26 cellular contexts compared by ENCODE assay signal in the genomic region with DNA sequence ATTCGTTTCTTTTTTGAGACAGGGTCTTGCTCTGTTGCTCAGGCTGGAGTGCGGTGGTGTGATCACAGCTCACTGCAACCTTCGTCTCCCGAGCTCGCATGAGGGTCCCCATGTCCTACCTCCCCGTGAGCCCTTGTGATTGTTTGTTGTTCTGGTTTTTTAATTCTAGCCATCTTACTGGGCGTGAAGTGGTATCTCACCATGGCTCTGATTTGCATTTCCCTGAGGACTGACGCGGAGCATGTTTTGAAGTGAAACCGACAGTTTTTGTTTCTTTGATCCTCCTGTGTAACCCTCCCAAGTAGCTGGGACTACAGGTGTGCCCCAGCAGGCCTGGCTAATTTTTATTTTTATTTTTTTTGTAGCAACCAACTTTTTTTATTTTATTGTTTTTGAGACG. TPM values are rescaled to one million over a fixed set of nuclear protein-coding genes. Genes with fewer than 3 reads are reported as not detected.
DNase-seq lines count a peak whose midpoint lies in the region; ATAC-seq, FAIRE-seq and TF ChIP-seq lines count a peak whose summit lies in the region.
"Had no signal": no experiment of that assay in that cellular context is flagged by ENCODE, and none has a peak within 500 bp of the region (broad histone marks: within the 10 kb centered on the region; RNA-seq: fewer than 3 reads in every experiment).

No MANE protein-coding gene starts in this region.

- H4K20me1 ChIP-seq in GM12878 (ENCODE audit: control insufficient read depth, insufficient read depth), result no peaks in the 10 kb centered on the region

- no peak overlapping the region for H4K8ac ChIP-seq in trophoblast cell (ENCODE audit: low read depth, low read length)

- TF ChIP-seq RAD21 in GM12878 (IDR thresholded peaks at IDR 0.05; ENCODE audit: insufficient read depth, low read depth, low read length), result no peak

- POLR2A ChIA-PET in GM12878 (lab: Charles Lee), result interaction anchor here (1.6 kb wide), 2 partner anchors 18 to 21 kb away, joined by 5 to 8 read pairs; partner anchors contain the start of gene GNG7

- H3K79me1 ChIP-seq in trophoblast cell (ENCODE audit: low read length), result no peaks in the 10 kb centered on the region

- no peak overlapping the region for H4K91ac ChIP-seq in trophoblast cell (ENCODE audit: low read depth, low read length)

- peaks cover 40% of the 10 kb centered on the region for H3K4me1 ChIP-seq in GM12878 (ENCODE audit: control insufficient read depth, insufficient read depth, low read length)
- H3K4me1 ChIP-seq in heart right ventricle, result peaks cover 0 to 14% (median 3%) of the 10 kb centered on the region in 9 donors
- no peaks in the 10 kb centered on the region for H3K4me1 ChIP-seq in trophoblast cell (ENCODE audit: control insufficient read depth in 1 of 2, insufficient read depth in 2 of 2, low read length in 2 of 2)
- H3K4me1 ChIP-seq in sigmoid colon, result peaks cover 0 to 5% (median 0%) of the 10 kb centered on the region in 4 donors
- H3K4me1 ChIP-seq: body of pancreas had no signal

- DNase-seq in GM13977 (ENCODE audit: low spot score) (peak; percentile 69), GM12878 (ENCODE audit: low read depth, low spot score) (peak; percentile 81), heart right ventricle (no peak), trophoblast cell (no peak), sigmoid colon (no peak), HUDEP-2 (lab: John Stamatoyannopoulos, UW; ENCODE audit: unreplicated experiment in 76 of 76) (no peak)
- DNase-seq: activated CD4-positive, alpha-beta T cell treated with anti-CD3 and anti-CD28 coated beads for 4 hours; activated naive CD8-positive, alpha-beta T cell treated with anti-CD3 and anti-CD28 coated beads for 36 hours; COR-L47; DND-41; effector memory CD4-positive, alpha-beta T cell; esophagus squamous epithelium; HCEC 1CT; kidney glomerular epithelial cell; MG63; natural killer cell; NCI-H1436 treated with DMSO at 0.1 percent for 48 hours; NCI-H526; stimulated activated naive CD4-positive, alpha-beta T cell; tibial artery had no signal

- RAD21 ChIA-PET in GM12878 (lab: Charles Lee; ENCODE audit: unreplicated experiment), result interaction anchor here (0.7 to 1.2 kb wide), 4 partner anchors 18 to 102 kb away, joined by 3 to 8 read pairs (median 5); no protein-coding TSS in a partner anchor

- no peak overlapping the region for H3K23ac ChIP-seq in trophoblast cell (ENCODE audit: low read length)

- no peak overlapping the region for H2BK120ac ChIP-seq in trophoblast cell (ENCODE audit: insufficient read depth, low read length, poor library complexity)

- ATAC-seq in HG03060 (IDR thresholded peaks at IDR 0.05; ENCODE audit: low read depth, unreplicated experiment), result peak; percentile 30
- ATAC-seq in GM12878, result peak; percentile 84
- ATAC-seq in heart right ventricle, result no peak
- ATAC-seq: activated T-helper 17 cell treated with anti-CD3 and anti-CD28 coated beads, Interleukin-2, amount 50 U/mL, for 72 hours; body of pancreas; natural killer cell; Right ventricle myocardium inferior; sciatic nerve had no signal

- BruUV-seq in GM12878 (replicated peaks; lab: Mats Ljungman, UMichigan), result TSS peak; percentile 36

- H3K27ac ChIP-seq in GM12878 (ENCODE audit: control insufficient read depth, insufficient read depth) (peak overlapping the region; percentile 94), heart right ventricle (no peak overlapping the region), trophoblast cell (ENCODE audit: low read depth, low read length) (no peak overlapping the region), sigmoid colon (no peak overlapping the region)
- H3K27ac ChIP-seq: body of pancreas, parathyroid adenoma, tibial artery had no signal

- no peak overlapping the region for H3K4ac ChIP-seq in trophoblast cell (ENCODE audit: low read depth, low read length)

- no peak overlapping the region for H2AK5ac ChIP-seq in trophoblast cell (ENCODE audit: low read length)

- no peak overlapping the region for H3K4me3 ChIP-seq in GM12878
- no peak overlapping the region for H3K4me3 ChIP-seq in heart right ventricle
- no peak overlapping the region for H3K4me3 ChIP-seq in trophoblast cell (ENCODE audit: low read depth, low read length)
- H3K4me3 ChIP-seq in sigmoid colon, result no peak overlapping the region
- H3K4me3 ChIP-seq: body of pancreas, esophagus squamous epithelium, MG63, tibial artery had no signal

- no peak for TF ChIP-seq EP300 in GM12878 (IDR thresholded peaks at IDR 0.05; ENCODE audit: borderline replicate concordance in 1 of 2, control insufficient read depth in 1 of 2, low read depth in 2 of 2, low read length in 2 of 2)
- TF ChIP-seq EP300 in sigmoid colon (IDR thresholded peaks at IDR 0.05), result no peak

- no peak for TF ChIP-seq POLR2A in GM12878 (IDR thresholded peaks at IDR 0.05; ENCODE audit: low read depth, low read length)
- no peak for TF ChIP-seq POLR2A in sigmoid colon (IDR thresholded peaks at IDR 0.05)

- in situ Hi-C loops in GM13977 (cut with MboI; ENCODE audit: low pct_unique_long_range_greater_than_20kb, low sequenced_read_pairs, unreplicated experiment), result no loop called here
- in situ Hi-C loops in GM12878 (cut with MboI), result no loop called here

- TF ChIP-seq CTCF in GM13977 (IDR thresholded peaks at IDR 0.05; ENCODE audit: extremely low read depth, insufficient read depth, missing control alignments) (no peak), GM12878 (IDR thresholded peaks at IDR 0.05 in 2 of 3, conservative IDR thresholded peaks at IDR 0.05 in 1 of 3; ENCODE audit: control insufficient read depth in 2 of 3, extremely low read depth in 1 of 3, insufficient read depth in 1 of 3, low read depth in 3 of 3, low read length in 3 of 3) (no peak), heart right ventricle (IDR thresholded peaks at IDR 0.05) (no peak), sigmoid colon (IDR thresholded peaks at IDR 0.05) (no peak)

- WGBS in GM12878 (ENCODE audit: insufficient coverage, insufficient replicate concordance, low lambda C conversion rate, missing lambda C conversion rate), result under 1% methylated on average over 11 of the region's 11 CpGs
- 88% methylated on average over 11 of the region's 11 CpGs for whole genome bisulfite sequencing in heart right ventricle, 2 donors
- WGBS in trophoblast cell (ENCODE audit: extremely low coverage, insufficient coverage, insufficient read length), result no CpG with 5 or more reads among the region's 11 CpGs
- 77 to 89% methylated on average over 11 of the region's 11 CpGs for WGBS in sigmoid colon, 2 donors

- H3K14ac ChIP-seq in trophoblast cell (ENCODE audit: low read length), result no peak overlapping the region

- no peak overlapping the region for H2BK12ac ChIP-seq in trophoblast cell (ENCODE audit: low read length)

- H3K36me3 ChIP-seq in GM12878 (ENCODE audit: control insufficient read depth in 2 of 2, insufficient read depth in 2 of 2, low read length in 1 of 2) (peaks cover 0 to 3% of the 10 kb centered on the region in 2 experiments; a peak in 1 of 4 replicates), heart right ventricle (peaks cover 0 to 5% (median 0%) of the 10 kb centered on the region in 9 donors), trophoblast cell (ENCODE audit: control insufficient read depth in 1 of 2, insufficient read depth in 2 of 2, low read length in 2 of 2) (no peaks in the 10 kb centered on the region), sigmoid colon (no peaks in the 10 kb centered on the region)
- H3K36me3 ChIP-seq: esophagus squamous epithelium, MG63, tibial artery had no signal

- peak; percentile 76 for FAIRE-seq in GM12878 (lab: Jason Lieb, UNC)

- SMC1A ChIA-PET in GM12878 (lab: Charles Lee; ENCODE audit: uncharacterized antibody, unreplicated experiment), result interaction anchor here (0.7 to 3.2 kb wide), 4 partner anchors 19 to 32 kb away, joined by 3 to 14 read pairs (median 4); no protein-coding TSS in a partner anchor

- H3K4me2 ChIP-seq in GM12878 (ENCODE audit: control insufficient read depth, insufficient read depth), result peak overlapping the region; percentile 95
- no peak overlapping the region for H3K4me2 ChIP-seq in trophoblast cell (ENCODE audit: low read length)

- H3K27me3 ChIP-seq in GM12878 (replicated peaks in 1 of 2; ENCODE audit: control insufficient read depth in 2 of 2, insufficient read depth in 2 of 2, low read length in 1 of 2), result no peaks in the 10 kb centered on the region
- H3K27me3 ChIP-seq in heart right ventricle, result no peaks in the 10 kb centered on the region
- H3K27me3 ChIP-seq in trophoblast cell (ENCODE audit: insufficient read depth, low read length), result no peaks in the 10 kb centered on the region
- H3K27me3 ChIP-seq in sigmoid colon, result no peaks in the 10 kb centered on the region
- H3K27me3 ChIP-seq: body of pancreas, esophagus squamous epithelium had no signal

- no peak overlapping the region for H3K18ac ChIP-seq in trophoblast cell (ENCODE audit: low read length)

- H3K9me3 ChIP-seq in GM12878 (replicated peaks; ENCODE audit: control insufficient read depth, insufficient read depth, low read length), result peaks cover 5% of the 10 kb centered on the region; the same call in 2 of the 3 replicates
- H3K9me3 ChIP-seq in heart right ventricle, result no peaks in the 10 kb centered on the region
- H3K9me3 ChIP-seq in trophoblast cell (ENCODE audit: insufficient read depth, low read depth, low read length), result no peaks in the 10 kb centered on the region
- H3K9me3 ChIP-seq in sigmoid colon, result no peaks in the 10 kb centered on the region
- H3K9me3 ChIP-seq: body of pancreas, esophagus squamous epithelium, MG63, tibial artery had no signal

- H3K79me2 ChIP-seq in GM12878 (ENCODE audit: control insufficient read depth, insufficient read depth, low read length) (peaks cover 4% of the 10 kb centered on the region), trophoblast cell (ENCODE audit: control insufficient read depth, insufficient read depth, low read length, poor library complexity) (no peaks in the 10 kb centered on the region)
- H3K79me2 ChIP-seq: parathyroid adenoma had no signal

- peak overlapping the region; percentile 35; the same call in 1 of the 2 replicates for H2AFZ ChIP-seq in GM12878 (ENCODE audit: control insufficient read depth, low read depth, low read length)
- no peak overlapping the region for H2AFZ ChIP-seq in trophoblast cell (ENCODE audit: insufficient read depth, low read length, poor library complexity)
- H2AFZ ChIP-seq: parathyroid adenoma had no signal

- intact Hi-C loops in GM12878 (cut with micrococcal nuclease; ENCODE audit: unreplicated experiment) (no loop called here), heart right ventricle (cut with DNase I) (no loop called here), sigmoid colon (cut with DNase I) (no loop called here)

- H2BK5ac ChIP-seq in trophoblast cell (ENCODE audit: low read depth, low read length, poor library complexity), result no peak overlapping the region

- no peak overlapping the region for H4K12ac ChIP-seq in trophoblast cell (ENCODE audit: low read depth, low read length)

- CTCF ChIA-PET in GM12878 (lab: Yijun Ruan, JAX), result interaction anchor here (0.9 to 1.0 kb wide), 2 partner anchors 18 to 30 kb away, joined by 3 to 6 read pairs; no protein-coding TSS in a partner anchor

- peak overlapping the region; percentile 52; the same call in 1 of the 2 replicates for H3K9ac ChIP-seq in GM12878 (ENCODE audit: control insufficient read depth, insufficient read depth, low read length)
- no peak overlapping the region for H3K9ac ChIP-seq in trophoblast cell (ENCODE audit: low read length)
- H3K9ac ChIP-seq: parathyroid adenoma had no signal

RNA-seq across cellular contexts. Expression of gene GNG7, which starts 21.7 kb away (rescaled TPM):
- total RNA-seq in GM12878 (2013; cell fraction: nucleolus; rRNA removed), result 10.3 TPM in 2 replicates
- 2.7 and 3.8 TPM in 2 replicates for total RNA-seq in GM12878 (2014; rRNA removed)
- 5.3 and 5.4 TPM in 2 replicates for total RNA-seq in GM12878 (2014; rRNA removed; fragmentation: Illumina TruSeq; extraction: Trizol)
- total RNA-seq in GM12878 (2021), result 13.6 and 14.0 TPM in 2 replicates
- 12.7 TPM for polyA plus RNA-seq in GM12878 (2011; ENCODE audit: low read depth)
- polyA plus RNA-seq in GM12878 (2011; rRNA removed), result 1.8 and 1.9 TPM in 2 replicates
- 2.0 and 2.1 TPM in 2 replicates for polyA plus RNA-seq in GM12878 (2011; cell fraction: cytosol; rRNA removed)
- polyA plus RNA-seq in GM12878 (2011; cell fraction: nucleus; rRNA removed), result 2.8 and 3.7 TPM in 2 replicates
- polyA plus RNA-seq in GM12878 (2012), result 24.5 and 28.2 TPM in 2 replicates
- polyA plus RNA-seq in GM12878 (2014; fragmentation: Illumina TruSeq; extraction: Trizol), result 6.9 and 7.8 TPM in 2 replicates
- polyA plus RNA-seq in GM12878 (2014; fragmentation: Nextera tagmentation; extraction: Ambion mirVana), result 1 to 10 TPM; 3.7 to 5.1 TPM
- polyA plus RNA-seq in GM12878 (2014; rRNA removed), result 11.7 and 13.4 TPM in 2 replicates
- 10 to 100 TPM in 1 of 2 experiments, 1 to 10 TPM in 1; 9.8 to 10.6 TPM for polyA plus RNA-seq in GM12878 (2016; fragmentation: Nextera tagmentation; extraction: Ambion mirVana)
- polyA minus RNA-seq in GM12878 (2011; rRNA and poly(A)+ RNA removed), result 0.29 and 0.57 TPM in 2 replicates
- polyA minus RNA-seq in GM12878 (2011; cell fraction: cytosol; rRNA and poly(A)+ RNA removed), result 0.31 and 0.40 TPM in 2 replicates
- 0.29 and 0.60 TPM in 2 replicates for polyA minus RNA-seq in GM12878 (2011; cell fraction: nucleus; rRNA and poly(A)+ RNA removed)
- 10 to 100 TPM; 27.9 to 56.9 (median 39.7) TPM for total RNA-seq in heart right ventricle
- 10 to 100 TPM in 1 of 2 donors, 1 to 10 TPM in 1; 8.4 to 14.9 TPM for polyA plus RNA-seq in heart right ventricle
- 2.2 and 2.4 TPM in 2 replicates for polyA plus RNA-seq in trophoblast cell (2013)
- 1 to 10 TPM; 1.8 to 8.0 (median 3.0) TPM for total RNA-seq in sigmoid colon
- polyA plus RNA-seq in sigmoid colon, result 1 to 10 TPM; 1.2 to 6.8 (median 1.8) TPM

RNA-seq across cellular contexts. Expression of gene DIRAS1, which starts 40.4 kb away (rescaled TPM):
- 0.39 and 1.0 TPM in 2 replicates for total RNA-seq in GM12878 (2013; cell fraction: nucleolus; rRNA removed)
- total RNA-seq in GM12878 (2014; rRNA removed), result not detected in 2 replicates
- 0.09 TPM in 1 of 2 replicates, not detected in the other for total RNA-seq in GM12878 (2014; rRNA removed; fragmentation: Illumina TruSeq; extraction: Trizol)
- total RNA-seq in GM12878 (2021), result 0.18 and 0.48 TPM in 2 replicates
- 0.38 TPM for polyA plus RNA-seq in GM12878 (2011; ENCODE audit: low read depth)
- polyA plus RNA-seq in GM12878 (2011; rRNA removed), result 0.03 and 0.05 TPM in 2 replicates
- not detected in 2 replicates for polyA plus RNA-seq in GM12878 (2011; cell fraction: cytosol; rRNA removed)
- 0.10 TPM in 1 of 2 replicates, not detected in the other for polyA plus RNA-seq in GM12878 (2011; cell fraction: nucleus; rRNA removed)
- polyA plus RNA-seq in GM12878 (2012), result 0.34 and 0.57 TPM in 2 replicates
- polyA plus RNA-seq in GM12878 (2014; fragmentation: Illumina TruSeq; extraction: Trizol), result 0.07 TPM in 1 of 2 replicates, not detected in the other
- not detected for polyA plus RNA-seq in GM12878 (2014; fragmentation: Nextera tagmentation; extraction: Ambion mirVana)
- polyA plus RNA-seq in GM12878 (2014; rRNA removed), result 0.08 TPM in 1 of 2 replicates, not detected in the other
- under 1 TPM; 0.04 to 0.13 TPM for polyA plus RNA-seq in GM12878 (2016; fragmentation: Nextera tagmentation; extraction: Ambion mirVana)
- polyA minus RNA-seq in GM12878 (2011; rRNA and poly(A)+ RNA removed), result 0.15 TPM in 1 of 2 replicates, not detected in the other
- polyA minus RNA-seq in GM12878 (2011; cell fraction: cytosol; rRNA and poly(A)+ RNA removed), result not detected in 2 replicates
- polyA minus RNA-seq in GM12878 (2011; cell fraction: nucleus; rRNA and poly(A)+ RNA removed), result not detected in 2 replicates
- total RNA-seq in heart right ventricle, result 100 to 1,000 TPM; 104 to 381 (median 184) TPM
- 100 to 1,000 TPM in 1 of 2 donors, 10 to 100 TPM in 1; 63.7 to 107 TPM for polyA plus RNA-seq in heart right ventricle
- 0.25 and 0.42 TPM in 2 replicates for polyA plus RNA-seq in trophoblast cell (2013)
- total RNA-seq in sigmoid colon, result 1 to 10 TPM in 2 of 4 donors, under 1 TPM in 2; 0.33 to 2.2 (median 1.2) TPM
- polyA plus RNA-seq in sigmoid colon, result 1 to 10 TPM in 2 of 3 donors, under 1 TPM in 1; 0.60 to 1.6 (median 1.6) TPM

RNA-seq across cellular contexts. Expression of gene SLC39A3, which starts 59.0 kb away (rescaled TPM):
- total RNA-seq in GM12878 (2013; cell fraction: nucleolus; rRNA removed), result 26.3 and 30.0 TPM in 2 replicates
- total RNA-seq in GM12878 (2014; rRNA removed) (46.0 and 50.2 TPM in 2 replicates), GM12878 (2014; rRNA removed; fragmentation: Illumina TruSeq; extraction: Trizol) (31.2 and 33.7 TPM in 2 replicates), GM12878 (2021) (48.4 and 52.1 TPM in 2 replicates), heart right ventricle (10 to 100 TPM; 16.5 to 27.7 (median 21.6) TPM), sigmoid colon (10 to 100 TPM; 15.5 to 21.7 (median 17.5) TPM)
- 9.9 TPM for polyA plus RNA-seq in GM12878 (2011; ENCODE audit: low read depth)
- polyA plus RNA-seq in GM12878 (2011; rRNA removed) (18.7 and 29.6 TPM in 2 replicates), GM12878 (2014; fragmentation: Illumina TruSeq; extraction: Trizol) (20.9 and 59.4 TPM in 2 replicates), GM12878 (2014; fragmentation: Nextera tagmentation; extraction: Ambion mirVana) (1 to 10 TPM in 1 of 2 experiments, under 1 TPM in 1; 0.63 to 1.1 TPM), GM12878 (2014; rRNA removed) (54.5 and 54.9 TPM in 2 replicates), GM12878 (2016; fragmentation: Nextera tagmentation; extraction: Ambion mirVana) (10 to 100 TPM; 58.7 to 67.1 TPM), heart right ventricle (10 to 100 TPM; 26.1 to 66.8 TPM), sigmoid colon (10 to 100 TPM in 1 of 3 donors, 1 to 10 TPM in 2; 7.2 to 35.4 (median 7.4) TPM)
- polyA plus RNA-seq in GM12878 (2011; cell fraction: cytosol; rRNA removed), result 51.6 and 59.3 TPM in 2 replicates
- polyA plus RNA-seq in GM12878 (2011; cell fraction: nucleus; rRNA removed), result 38.3 and 42.8 TPM in 2 replicates
- 24.3 and 28.7 TPM in 2 replicates for polyA plus RNA-seq in GM12878 (2012)
- polyA minus RNA-seq in GM12878 (2011; rRNA and poly(A)+ RNA removed), result 19.9 and 31.8 TPM in 2 replicates
- 15.3 and 17.2 TPM in 2 replicates for polyA minus RNA-seq in GM12878 (2011; cell fraction: cytosol; rRNA and poly(A)+ RNA removed)
- 7.5 and 14.9 TPM in 2 replicates for polyA minus RNA-seq in GM12878 (2011; cell fraction: nucleus; rRNA and poly(A)+ RNA removed)
- polyA plus RNA-seq in trophoblast cell (2013), result 22.5 and 23.8 TPM in 2 replicates

Comparison
In these comparisons a context has a peak if more than half of its experiments do, and no peak if none do; other contexts are left out.
1. DNase-seq: peak in GM13977 (single experiment) and GM12878 (single experiment); none in heart right ventricle (0 of 2), trophoblast cell (0 of 2), sigmoid colon (single experiment) and HUDEP-2 (0 of 76).
2. ATAC-seq: peak in HG03060 (single experiment) and GM12878 (single experiment); none in heart right ventricle (0 of 8).
3. RNA of gene DIRAS1, which starts 40.4 kb away (total RNA-seq): 104 to 381 TPM in heart right ventricle; 0.33 to 2.2 TPM in sigmoid colon and 0.09 to 1.0 TPM in GM12878; every median in the first group is over 10 times any median in the second.